ENCODE assay signal across 15 cellular contexts in the genomic region with DNA sequence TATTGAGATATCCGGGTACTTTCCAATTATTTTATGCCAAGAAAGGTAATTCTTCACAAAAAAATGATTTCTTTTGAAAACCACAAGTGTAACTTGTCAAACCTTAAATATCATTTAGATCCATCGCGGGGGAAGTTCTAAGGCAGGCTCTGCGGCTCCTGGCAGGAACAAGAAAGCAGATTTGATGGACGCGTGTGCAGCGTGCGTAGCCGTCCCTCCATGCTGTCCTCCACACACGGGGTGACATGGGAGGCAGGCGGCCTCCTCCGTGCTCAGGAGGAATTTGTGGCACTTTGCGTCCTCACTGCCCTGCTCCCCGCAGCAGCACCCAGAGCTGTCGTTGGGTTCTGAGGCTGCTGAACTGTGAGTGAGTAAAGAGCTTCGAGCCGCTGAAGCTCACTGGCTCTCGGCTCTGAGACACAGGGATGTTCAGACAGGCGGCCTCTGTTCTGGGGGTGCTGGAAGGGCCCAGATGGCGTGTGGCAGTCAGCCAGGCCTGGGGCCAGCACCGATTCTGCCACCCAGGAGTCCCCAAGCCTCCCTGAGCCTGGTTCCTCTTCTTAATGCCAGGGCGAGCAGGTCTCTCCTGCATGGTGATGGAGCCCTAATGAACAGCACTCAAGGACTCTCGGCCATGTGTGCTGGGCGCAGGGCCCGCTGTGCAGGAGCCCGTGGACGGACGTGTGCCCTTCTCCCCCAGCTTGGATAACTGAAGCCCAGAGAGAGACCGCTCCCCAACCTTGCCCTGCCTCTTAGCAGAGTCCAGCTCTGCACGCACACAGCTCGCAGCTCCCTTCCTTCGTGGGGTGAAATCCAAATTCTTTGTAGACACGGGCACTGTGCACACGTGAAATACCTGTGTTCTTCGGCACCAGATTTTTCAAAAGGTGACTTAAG.
DNase-seq lines count a peak whose midpoint lies in the region; TF ChIP-seq lines count a peak whose summit lies in the region.
"Had no signal": no experiment of that assay in that cellular context is flagged by ENCODE, and none has a peak within 500 bp of the region (broad histone marks: within the 10 kb centered on the region; RNA-seq: fewer than 3 reads in every experiment).

No MANE protein-coding gene starts in this region.

- no peak overlapping the region for H2BK12ac ChIP-seq in neuronal stem cell (ENCODE audit: low read length)

- no peaks in the 10 kb centered on the region for H3K9me3 ChIP-seq in Peyer's patch
- H3K9me3 ChIP-seq in neuronal stem cell (replicated peaks in 1 of 2; ENCODE audit: control insufficient read depth in 2 of 2, insufficient read depth in 1 of 2, low read depth in 1 of 2, low read length in 2 of 2), result no peaks in the 10 kb centered on the region
- H3K9me3 ChIP-seq: Caco-2, mucosa of descending colon, sigmoid colon, thoracic aorta had no signal

- H3K9me3 Mint-ChIP-seq in activated naive CD4-positive, alpha-beta T cell treated with anti-CD3 and anti-CD28 coated beads, Interleukin-2, amount 10 ng/mL, durations not matched to agents 7 days and 5 days, result peaks cover 5% of the 10 kb centered on the region
- no peaks in the 10 kb centered on the region for H3K9me3 Mint-ChIP-seq in activated naive CD8-positive, alpha-beta T cell treated with anti-CD3 and anti-CD28 coated beads for 36 hours

- TF ChIP-seq POLR2A in Peyer's patch (IDR thresholded peaks at IDR 0.05), result no peak

- H3K4me1 Mint-ChIP-seq in activated naive CD4-positive, alpha-beta T cell treated with anti-CD3 and anti-CD28 coated beads, Interleukin-2, amount 10 ng/mL, durations not matched to agents 7 days and 5 days, result peaks cover 58% of the 10 kb centered on the region
- peaks cover 67% of the 10 kb centered on the region for H3K4me1 Mint-ChIP-seq in activated naive CD8-positive, alpha-beta T cell treated with anti-CD3 and anti-CD28 coated beads for 36 hours

- peak; percentile 38 for DNase-seq in activated naive CD4-positive, alpha-beta T cell treated with anti-CD3 and anti-CD28 coated beads, Interleukin-2, amount 10 ng/mL, durations not matched to agents 7 days and 5 days
- DNase-seq in activated naive CD4-positive, alpha-beta T cell treated with Interleukin-2 at 50 U/mL for 16 hours, result no peak
- DNase-seq in Peyer's patch (peak in 2 of 3 donors; percentile 29 to 31), neuronal stem cell (ENCODE audit: low spot score) (no peak), substantia nigra (lab: John Stamatoyannopoulos, UW) (no peak), UCSD-AML1 (lab: John Stamatoyannopoulos, UW; ENCODE audit: unreplicated experiment) (no peak), NCI-H1092 (lab: John Stamatoyannopoulos, UW) (no peak)
- DNase-seq in activated naive CD8-positive, alpha-beta T cell treated with anti-CD3 and anti-CD28 coated beads for 36 hours, result peak; percentile 53
- DNase-seq: NCI-H1417, NCI-H226, sigmoid colon had no signal

- H2BK5ac ChIP-seq in neuronal stem cell (ENCODE audit: low read length), result no peak overlapping the region

- no peak overlapping the region for H3K4me2 ChIP-seq in neuronal stem cell (ENCODE audit: insufficient read depth, low read length, poor library complexity, severe bottlenecking)
- H3K4me2 ChIP-seq: KMS-11 had no signal

- no peak overlapping the region for H3K14ac ChIP-seq in neuronal stem cell (ENCODE audit: low read length)

- peak overlapping the region; percentile 81 for H3K18ac ChIP-seq in neuronal stem cell (ENCODE audit: low read length)

- peak overlapping the region; percentile 60 for H3K4me3 Mint-ChIP-seq in activated naive CD4-positive, alpha-beta T cell treated with anti-CD3 and anti-CD28 coated beads, Interleukin-2, amount 10 ng/mL, durations not matched to agents 7 days and 5 days
- peak overlapping the region; percentile 47 for H3K4me3 Mint-ChIP-seq in activated naive CD8-positive, alpha-beta T cell treated with anti-CD3 and anti-CD28 coated beads for 36 hours

- H3K4ac ChIP-seq in neuronal stem cell (ENCODE audit: low read length), result no peak overlapping the region

- H3K27ac ChIP-seq in Peyer's patch, result no peak overlapping the region
- H3K27ac ChIP-seq in neuronal stem cell (replicated peaks; ENCODE audit: low read length), result no peak overlapping the region
- H3K27ac ChIP-seq in substantia nigra (ENCODE audit: low read depth, low read length, poor library complexity, severe bottlenecking), result no peak overlapping the region
- H3K27ac ChIP-seq: KMS-11, sigmoid colon, thoracic aorta had no signal

- no peaks in the 10 kb centered on the region for H3K36me3 Mint-ChIP-seq in activated naive CD4-positive, alpha-beta T cell treated with anti-CD3 and anti-CD28 coated beads, Interleukin-2, amount 10 ng/mL, durations not matched to agents 7 days and 5 days
- H3K36me3 Mint-ChIP-seq in activated naive CD8-positive, alpha-beta T cell treated with anti-CD3 and anti-CD28 coated beads for 36 hours, result peaks cover 6% of the 10 kb centered on the region

- peak overlapping the region; percentile 11 for H2AFZ ChIP-seq in neuronal stem cell (ENCODE audit: low read length)

- H3K36me3 ChIP-seq in Peyer's patch (no peaks in the 10 kb centered on the region), neuronal stem cell (replicated peaks in 1 of 2; ENCODE audit: control insufficient read depth in 2 of 2, insufficient read depth in 2 of 2, low read length in 2 of 2) (no peaks in the 10 kb centered on the region)
- H3K36me3 ChIP-seq: sigmoid colon, thoracic aorta had no signal

- no peaks in the 10 kb centered on the region for H3K27me3 ChIP-seq in Peyer's patch
- peaks cover 0 to 10% (median 0%) of the 10 kb centered on the region in 3 experiments for H3K27me3 ChIP-seq in neuronal stem cell (ENCODE audit: control insufficient read depth in 3 of 3, insufficient read depth in 3 of 3, low read depth in 1 of 3, low read length in 3 of 3)

- H4K91ac ChIP-seq in neuronal stem cell (ENCODE audit: low read depth, low read length, poor library complexity), result no peak overlapping the region

- peaks cover 85% of the 10 kb centered on the region for H3K27me3 Mint-ChIP-seq in activated naive CD4-positive, alpha-beta T cell treated with anti-CD3 and anti-CD28 coated beads, Interleukin-2, amount 10 ng/mL, durations not matched to agents 7 days and 5 days
- H3K27me3 Mint-ChIP-seq in activated naive CD8-positive, alpha-beta T cell treated with anti-CD3 and anti-CD28 coated beads for 36 hours, result peaks cover 6% of the 10 kb centered on the region

- peaks cover 5% of the 10 kb centered on the region for H3K79me1 ChIP-seq in neuronal stem cell (ENCODE audit: low read depth, low read length)

- TF ChIP-seq CTCF in Peyer's patch (IDR thresholded peaks at IDR 0.05), result no peak

- peak overlapping the region; percentile 44 for H3K9ac ChIP-seq in neuronal stem cell (ENCODE audit: low read depth, low read length, poor library complexity)
- H3K9ac ChIP-seq: KMS-11 had no signal

- peak overlapping the region; percentile 91 for H3K27ac Mint-ChIP-seq in activated naive CD4-positive, alpha-beta T cell treated with anti-CD3 and anti-CD28 coated beads, Interleukin-2, amount 10 ng/mL, durations not matched to agents 7 days and 5 days
- peak overlapping the region; percentile 87 for H3K27ac Mint-ChIP-seq in activated naive CD8-positive, alpha-beta T cell treated with anti-CD3 and anti-CD28 coated beads for 36 hours

- CTCF ChIA-PET in activated naive CD4-positive, alpha-beta T cell treated with anti-CD3 and anti-CD28 coated beads, Interleukin-2, amount 10 ng/mL, durations not matched to agents 7 days and 5 days (lab: Charles Lee), result no interaction called here

- peak overlapping the region; percentile 90 for H3K23ac ChIP-seq in neuronal stem cell (ENCODE audit: low read depth, low read length, poor library complexity)

- peak overlapping the region; percentile 77 for H2AK5ac ChIP-seq in neuronal stem cell (ENCODE audit: low read depth, low read length)

- no peaks in the 10 kb centered on the region for H3K4me1 ChIP-seq in Peyer's patch
- no peaks in the 10 kb centered on the region for H3K4me1 ChIP-seq in neuronal stem cell (ENCODE audit: control insufficient read depth in 2 of 2, insufficient read depth in 1 of 2, low read depth in 1 of 2, low read length in 2 of 2)
- H3K4me1 ChIP-seq: Caco-2, sigmoid colon had no signal

- no CpG with 5 or more reads among the region's 35 CpGs for WGBS in neuronal stem cell (ENCODE audit: extremely low coverage in 2 of 2, insufficient read length in 2 of 2, insufficient replicate concordance in 1 of 2), 2 donors

- H4K8ac ChIP-seq in neuronal stem cell (ENCODE audit: low read depth, low read length), result no peak overlapping the region

- no peak overlapping the region for H2BK15ac ChIP-seq in neuronal stem cell (ENCODE audit: low read length)

- H3K4me3 ChIP-seq in Peyer's patch (no peak overlapping the region), neuronal stem cell (ENCODE audit: low read length in 2 of 2) (no peak overlapping the region)
- H3K4me3 ChIP-seq: mucosa of descending colon, sigmoid colon, thoracic aorta had no signal

- no peak overlapping the region for H2BK120ac ChIP-seq in neuronal stem cell (ENCODE audit: low read depth, low read length)

Comparison
In these comparisons a context has a peak if more than half of its experiments do, and no peak if none do; other contexts are left out.
1. DNase-seq: peak in activated naive CD4-positive, alpha-beta T cell treated with anti-CD3 and anti-CD28 coated beads, Interleukin-2, amount 10 ng/mL, durations not matched to agents 7 days and 5 days (single experiment), Peyer's patch (2 of 3) and activated naive CD8-positive, alpha-beta T cell treated with anti-CD3 and anti-CD28 coated beads for 36 hours (single experiment); none in activated naive CD4-positive, alpha-beta T cell treated with Interleukin-2 at 50 U/mL for 16 hours (single experiment), neuronal stem cell (single experiment), substantia nigra (0 of 49), UCSD-AML1 (single experiment) and NCI-H1092 (single experiment).